In genomic region chr3:50264389-50264963, GRCh38 we compare ENCODE assay signal across 8 cellular contexts. TPM values are rescaled to one million over a fixed set of nuclear protein-coding genes. Genes with fewer than 3 reads are reported as not detected.
DNase-seq lines count a peak whose midpoint lies in the region; ATAC-seq lines count a peak whose summit lies in the region.

No MANE protein-coding gene starts in this region.

- DNase-seq in H4 (ENCODE audit: low spot score) (peak; percentile 91), amniotic stem cell (lab: John Stamatoyannopoulos, UW) (peak; percentile 65), left cardiac atrium (peak; percentile 72), putamen (ENCODE audit: low spot score) (peak; percentile 92)

- peak; percentile 53 to 64 for ATAC-seq in left cardiac atrium
- no peak for ATAC-seq in HG02981 (IDR thresholded peaks at IDR 0.05; ENCODE audit: unreplicated experiment)
- no peak for ATAC-seq in GM19395 (IDR thresholded peaks at IDR 0.05; ENCODE audit: unreplicated experiment)
- no peak for ATAC-seq in HG03378 (IDR thresholded peaks at IDR 0.05; ENCODE audit: unreplicated experiment)
- no peak for ATAC-seq in HG03354 (IDR thresholded peaks at IDR 0.05; ENCODE audit: poor library complexity, severe bottlenecking, unreplicated experiment)

- intact Hi-C loops in left cardiac atrium (cut with DNase I): no loop called here

RNA-seq across cellular contexts. Expression of gene SEMA3B, which starts 4.5 kb away (rescaled TPM):
- total RNA-seq in H4 (2014; rRNA removed; shearing (Covaris generic)): 5.9 and 8.9 TPM in 2 replicates
- total RNA-seq in left cardiac atrium: 10 to 100 TPM; 14.3 to 32.6 TPM

RNA-seq across cellular contexts. Expression of gene LSMEM2, which starts 14.4 kb away (rescaled TPM):
- not detected in 2 replicates for total RNA-seq in H4 (2014; rRNA removed; shearing (Covaris generic))
- 1 to 10 TPM; 1.4 to 6.6 TPM for total RNA-seq in left cardiac atrium

RNA-seq across cellular contexts. Expression of gene IFRD2, which starts 27.8 kb away (rescaled TPM):
- total RNA-seq in H4 (2014; rRNA removed; shearing (Covaris generic)): 57.5 and 60.5 TPM in 2 replicates
- total RNA-seq in left cardiac atrium: 10 to 100 TPM; 53.1 to 68.8 TPM

RNA-seq across cellular contexts. Expression of gene GNAI2, which starts 28.5 kb away (rescaled TPM):
- 127 and 141 TPM in 2 replicates for total RNA-seq in H4 (2014; rRNA removed; shearing (Covaris generic))
- total RNA-seq in left cardiac atrium: 100 to 1,000 TPM; 179 to 181 TPM

RNA-seq across cellular contexts. Expression of gene HYAL3, which starts 34.7 kb away (rescaled TPM):
- total RNA-seq in H4 (2014; rRNA removed; shearing (Covaris generic)): 1.3 and 2.8 TPM in 2 replicates
- 1 to 10 TPM; 1.7 to 1.8 TPM for total RNA-seq in left cardiac atrium

Comparison
In these comparisons a context has a peak if more than half of its experiments do, and no peak if none do; other contexts are left out.
1. ATAC-seq: peak in left cardiac atrium (2 of 2); none in HG02981 (single experiment), GM19395 (single experiment), HG03378 (single experiment) and HG03354 (single experiment).
2. Peak in every context shown above with its lines, with median percentiles within 50 percentile points of each other: DNase-seq.